ENCODE assay signal across 15 cellular contexts in genomic region chr21:29208044-29208665, GRCh38.
A peak's percentile ranks its signal among the peaks of the same experiment; 100 is the strongest.
DNase-seq lines count a peak whose midpoint lies in the region; ATAC-seq and TF ChIP-seq lines count a peak whose summit lies in the region.
"Had no signal": no experiment of that assay in that cellular context is flagged by ENCODE, and none has a peak within 500 bp of the region (broad histone marks: within the 10 kb centered on the region; RNA-seq: fewer than 3 reads in every experiment).

No MANE protein-coding gene starts in this region.

- H3K27ac ChIP-seq in SJSA1 (peak overlapping the region; percentile 66), vagina (no peak overlapping the region)

- ATAC-seq in activated CD4-positive, alpha-beta T cell treated with anti-CD3 and anti-CD28 coated beads for 36 hours: peak; percentile 55

- peak overlapping the region; percentile 55 for H3K4me2 ChIP-seq in skeletal muscle satellite cell (ENCODE audit: low read length)

- no peak overlapping the region for H3K4me3 Mint-ChIP-seq in activated CD4-positive, alpha-beta T cell treated with anti-CD3 and anti-CD28 coated beads for 36 hours
- H3K4me3 Mint-ChIP-seq: activated CD4-positive, alpha-beta memory T cell treated with anti-CD3 and anti-CD28 coated beads for 36 hours had no signal

- H3K27me3 ChIP-seq in SJSA1 (replicated peaks) (no peaks in the 10 kb centered on the region), skeletal muscle satellite cell (ENCODE audit: control insufficient read depth, insufficient read depth, low read length) (no peaks in the 10 kb centered on the region), vagina (no peaks in the 10 kb centered on the region)

- peaks cover 17% of the 10 kb centered on the region for H3K4me1 Mint-ChIP-seq in activated CD4-positive, alpha-beta T cell treated with anti-CD3 and anti-CD28 coated beads for 36 hours

- no peak for TF ChIP-seq CTCF in fibroblast of pulmonary artery (IDR thresholded peaks at IDR 0.05; ENCODE audit: low read length, missing control alignments)
- TF ChIP-seq CTCF in vagina (IDR thresholded peaks at IDR 0.05): no peak

- POLR2A ChIA-PET in activated CD4-positive, alpha-beta T cell treated with anti-CD3 and anti-CD28 coated beads for 36 hours (lab: Charles Lee): no interaction called here

- CTCF ChIA-PET in activated CD4-positive, alpha-beta T cell treated with anti-CD3 and anti-CD28 coated beads for 36 hours (lab: Charles Lee): interaction anchor here (0.6 to 1.4 kb wide), 4 partner anchors 11 to 106 kb away, joined by 3 read pairs; no protein-coding TSS in a partner anchor

- H3K4me1 ChIP-seq in SJSA1 (replicated peaks): peaks cover 21% of the 10 kb centered on the region
- peaks cover 23% of the 10 kb centered on the region for H3K4me1 ChIP-seq in skeletal muscle satellite cell (ENCODE audit: control insufficient read depth, insufficient read depth, low read length)
- H3K4me1 ChIP-seq in vagina: peaks cover 9% of the 10 kb centered on the region

- H3K4me3 ChIP-seq in SJSA1 (no peak overlapping the region), fibroblast of pulmonary artery (replicated peaks; ENCODE audit: low read depth, low read length) (peak overlapping the region; percentile 15), skeletal muscle satellite cell (ENCODE audit: low read length) (peak overlapping the region; percentile 2), vagina (no peak overlapping the region)
- H3K4me3 ChIP-seq: skin epidermis had no signal

- H3K9me3 Mint-ChIP-seq in activated CD4-positive, alpha-beta T cell treated with anti-CD3 and anti-CD28 coated beads for 36 hours (ENCODE audit: low read depth): peaks cover 2% of the 10 kb centered on the region

- H3K27me3 Mint-ChIP-seq in activated CD4-positive, alpha-beta T cell treated with anti-CD3 and anti-CD28 coated beads for 36 hours: peaks cover 2% of the 10 kb centered on the region
- H3K27me3 Mint-ChIP-seq: activated CD4-positive, alpha-beta memory T cell treated with anti-CD3 and anti-CD28 coated beads for 36 hours had no signal

- TF ChIP-seq POLR2A in vagina (IDR thresholded peaks at IDR 0.05): no peak

- intact Hi-C loops in activated CD4-positive, alpha-beta T cell treated with anti-CD3 and anti-CD28 coated beads for 36 hours (cut with DNase I, micrococcal nuclease): loop anchor here (1.0 to 2.0 kb wide), 2 partner anchors 12 to 25 kb away; no protein-coding TSS in a partner anchor
- intact Hi-C loops in vagina (cut with DNase I): no loop called here

- no peak overlapping the region for H3K27ac Mint-ChIP-seq in activated CD4-positive, alpha-beta T cell treated with anti-CD3 and anti-CD28 coated beads for 36 hours
- H3K27ac Mint-ChIP-seq: activated CD4-positive, alpha-beta memory T cell treated with anti-CD3 and anti-CD28 coated beads for 36 hours; activated T-helper 2 cell treated with anti-CD3 and anti-CD28 coated beads, Interferon-gamma antibody, Interleukin-2, Interleukin-4, amounts not matched to agents 10 μg/mL and 5 μg/mL and 100 μg/mL, durations not matched to agents 14 hours and 24 hours and 36 hours had no signal

- H3K9ac ChIP-seq in skeletal muscle satellite cell (ENCODE audit: low read depth, low read length): peak overlapping the region; percentile 76

- no peaks in the 10 kb centered on the region for H3K36me3 ChIP-seq in SJSA1
- H3K36me3 ChIP-seq in skeletal muscle satellite cell (ENCODE audit: insufficient read depth, low read length): no peaks in the 10 kb centered on the region
- no peaks in the 10 kb centered on the region for H3K36me3 ChIP-seq in vagina

- no peak for DNase-seq in activated CD4-positive, alpha-beta T cell treated with anti-CD3 and anti-CD28 coated beads for 36 hours
- DNase-seq in activated CD4-positive, alpha-beta T cell treated with anti-CD3 and anti-CD28 coated beads for 4 hours: no peak
- DNase-seq in SJSA1 (ENCODE audit: low read depth in 1 of 2, low spot score in 2 of 2): no peak
- DNase-seq in fibroblast of pulmonary artery (ENCODE audit: low read depth): no peak
- DNase-seq in SKM-1 (lab: John Stamatoyannopoulos, UW; ENCODE audit: unreplicated experiment): no peak
- no peak for DNase-seq in NCI-H146 treated with DMSO at 0.1 percent for 48 hours (lab: John Stamatoyannopoulos, UW; ENCODE audit: unreplicated experiment)
- DNase-seq in vagina (ENCODE audit: extremely low spot score in 2 of 2): no peak
- DNase-seq: activated CD4-positive, alpha-beta memory T cell treated with anti-CD3 and anti-CD28 coated beads for 36 hours; KG1; NCI-H1436; NCI-H524 treated with DMSO at 0.1 percent for 48 hours; T-helper 9 cell had no signal

- H3K9me3 ChIP-seq in SJSA1 (replicated peaks) (no peaks in the 10 kb centered on the region), skeletal muscle satellite cell (replicated peaks; ENCODE audit: low read length) (no peaks in the 10 kb centered on the region), vagina (no peaks in the 10 kb centered on the region)

- no peaks in the 10 kb centered on the region for H3K36me3 Mint-ChIP-seq in activated CD4-positive, alpha-beta T cell treated with anti-CD3 and anti-CD28 coated beads for 36 hours (ENCODE audit: low read depth)
- H3K36me3 Mint-ChIP-seq: activated CD4-positive, alpha-beta memory T cell treated with anti-CD3 and anti-CD28 coated beads for 36 hours had no signal

Comparison
In these comparisons a context has a peak if more than half of its experiments do, and no peak if none do; other contexts are left out.
1. H3K4me3 ChIP-seq: peak in fibroblast of pulmonary artery (single experiment) and skeletal muscle satellite cell (single experiment); none in SJSA1 (single experiment) and vagina (0 of 2).